Comparison of ENCODE assay signal across 12 cellular contexts in the genomic region with DNA sequence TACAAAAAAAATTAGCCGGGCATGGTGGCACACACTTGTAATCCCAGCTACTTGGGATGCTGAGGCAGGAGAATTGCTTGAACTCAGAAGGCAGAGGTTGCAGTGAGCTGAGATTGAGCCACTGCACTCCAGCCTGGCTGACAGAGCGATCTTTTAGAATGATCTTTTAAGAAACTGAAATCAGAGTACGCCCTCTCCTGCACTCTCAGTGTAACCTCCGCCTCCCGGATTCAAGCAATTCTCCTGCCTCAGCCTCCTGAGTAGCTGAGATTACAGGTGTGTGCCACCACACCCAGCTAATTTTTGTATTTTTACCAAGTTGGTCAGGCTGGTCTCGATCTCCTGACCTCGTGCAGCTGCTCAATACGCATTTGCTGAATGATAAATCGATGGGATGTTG. TPM values are rescaled to one million over a fixed set of nuclear protein-coding genes. Genes with fewer than 3 reads are reported as not detected.
"Had no signal": no experiment of that assay in that cellular context is flagged by ENCODE, and none has a peak within 500 bp of the region (broad histone marks: within the 10 kb centered on the region; RNA-seq: fewer than 3 reads in every experiment).

No MANE protein-coding gene starts in this region.

RNA-seq across cellular contexts. Expression of gene RIIAD1, which starts 12.7 kb away (rescaled TPM):
- total RNA-seq: activated CD4-positive, alpha-beta memory T cell treated with anti-CD3 and anti-CD28 coated beads, Interleukin-2, amount 10 ng/mL, durations not matched to agents 7 days and 5 days; activated CD4-positive, alpha-beta T cell treated with anti-CD3 and anti-CD28 coated beads for 36 hours; activated CD4-positive, alpha-beta T cell treated with anti-CD3 and anti-CD28 coated beads, Interleukin-2, amount 10 ng/mL, durations not matched to agents 7 days and 5 days; activated CD8-positive, alpha-beta memory T cell treated with anti-CD3 and anti-CD28 coated beads, Interleukin-2, amount 10 ng/mL, durations not matched to agents 7 days and 5 days; activated CD8-positive, alpha-beta T cell treated with anti-CD3 and anti-CD28 coated beads, Interleukin-2, amount 10 ng/mL, durations not matched to agents 7 days and 5 days; activated naive CD8-positive, alpha-beta T cell treated with anti-CD3 and anti-CD28 coated beads, Interleukin-2, amount 10 ng/mL, durations not matched to agents 7 days and 5 days; activated T-helper 2 cell treated with anti-CD3 and anti-CD28 coated beads, Interferon-gamma antibody, Interleukin-2, Interleukin-4, amounts not matched to agents 10 μg/mL and 5 μg/mL and 100 μg/mL, durations not matched to agents 14 hours and 24 hours and 36 hours; ascending aorta; bronchial epithelial cell; cardiac muscle cell; WTC11 had no signal
- polyA plus RNA-seq: adipose tissue, cardiac muscle cell had no signal

RNA-seq across cellular contexts. Expression of gene CELF3, which starts 17.4 kb away (rescaled TPM):
- total RNA-seq: activated CD4-positive, alpha-beta memory T cell treated with anti-CD3 and anti-CD28 coated beads, Interleukin-2, amount 10 ng/mL, durations not matched to agents 7 days and 5 days; activated CD4-positive, alpha-beta T cell treated with anti-CD3 and anti-CD28 coated beads for 36 hours; activated CD4-positive, alpha-beta T cell treated with anti-CD3 and anti-CD28 coated beads, Interleukin-2, amount 10 ng/mL, durations not matched to agents 7 days and 5 days; activated CD8-positive, alpha-beta memory T cell treated with anti-CD3 and anti-CD28 coated beads, Interleukin-2, amount 10 ng/mL, durations not matched to agents 7 days and 5 days; activated CD8-positive, alpha-beta T cell treated with anti-CD3 and anti-CD28 coated beads, Interleukin-2, amount 10 ng/mL, durations not matched to agents 7 days and 5 days; activated naive CD8-positive, alpha-beta T cell treated with anti-CD3 and anti-CD28 coated beads, Interleukin-2, amount 10 ng/mL, durations not matched to agents 7 days and 5 days; activated T-helper 2 cell treated with anti-CD3 and anti-CD28 coated beads, Interferon-gamma antibody, Interleukin-2, Interleukin-4, amounts not matched to agents 10 μg/mL and 5 μg/mL and 100 μg/mL, durations not matched to agents 14 hours and 24 hours and 36 hours; ascending aorta; bronchial epithelial cell had no signal
- polyA plus RNA-seq: cardiac muscle cell had no signal
